20 cellular contexts compared by ENCODE assay signal in genomic region chr4:4606321-4606720, GRCh38.
DNase-seq lines count a peak whose midpoint lies in the region; ATAC-seq, FAIRE-seq and TF ChIP-seq lines count a peak whose summit lies in the region.
"Had no signal": no experiment of that assay in that cellular context is flagged by ENCODE, and none has a peak within 500 bp of the region (broad histone marks: within the 10 kb centered on the region; RNA-seq: fewer than 3 reads in every experiment).

No MANE protein-coding gene starts in this region.

- no peaks in the 10 kb centered on the region for H4K20me1 ChIP-seq in fibroblast of lung (ENCODE audit: control insufficient read depth, extremely low read depth, insufficient read depth, low read length)
- H4K20me1 ChIP-seq: BLaER1 had no signal

- no peak overlapping the region for H2BK120ac ChIP-seq in mesenchymal stem cell (ENCODE audit: low read depth, low read length)

- no peaks in the 10 kb centered on the region for H3K36me3 ChIP-seq in fibroblast of lung (ENCODE audit: control insufficient read depth, insufficient read depth, low read length)
- H3K36me3 ChIP-seq in mesenchymal stem cell (ENCODE audit: control insufficient read depth in 1 of 2, insufficient read depth in 2 of 2, low read depth in 1 of 2, low read length in 2 of 2) = no peaks in the 10 kb centered on the region
- H3K36me3 ChIP-seq in aorta (ENCODE audit: control insufficient read depth in 1 of 2, insufficient read depth in 2 of 2, low read length in 1 of 2) = no peaks in the 10 kb centered on the region
- H3K36me3 ChIP-seq in A673 (ENCODE audit: insufficient read depth, low read length, poor library complexity, severe bottlenecking) = no peaks in the 10 kb centered on the region
- H3K36me3 ChIP-seq: upper lobe of right lung had no signal

- BruUV-seq in A673 (replicated peaks; lab: Mats Ljungman, UMichigan) = no TSS peak

- no peaks in the 10 kb centered on the region for H3K9me3 ChIP-seq in fibroblast of lung (ENCODE audit: control insufficient read depth, insufficient read depth, low read depth, low read length)
- H3K9me3 ChIP-seq in mesenchymal stem cell (ENCODE audit: control insufficient read depth, low read length) = no peaks in the 10 kb centered on the region
- H3K9me3 ChIP-seq in aorta (ENCODE audit: control insufficient read depth, low read length) = no peaks in the 10 kb centered on the region
- H3K9me3 ChIP-seq in A673 (ENCODE audit: low read depth, low read length, poor library complexity, severe bottlenecking) = no peaks in the 10 kb centered on the region
- H3K9me3 ChIP-seq: BLaER1, upper lobe of right lung had no signal

- no peak overlapping the region for H3K4ac ChIP-seq in mesenchymal stem cell (ENCODE audit: low read depth in 1 of 2, low read length in 2 of 2)

- H3K14ac ChIP-seq in mesenchymal stem cell (ENCODE audit: low read length in 2 of 2) = no peak overlapping the region

- no peak overlapping the region for H2AK5ac ChIP-seq in mesenchymal stem cell (ENCODE audit: low read length, severe bottlenecking)

- H3K79me1 ChIP-seq in mesenchymal stem cell (replicated peaks; ENCODE audit: low read length, poor library complexity, severe bottlenecking) = no peaks in the 10 kb centered on the region

- no peaks in the 10 kb centered on the region for H3K79me2 ChIP-seq in fibroblast of lung (ENCODE audit: control insufficient read depth, insufficient read depth, low read length)

- intact Hi-C loops in aorta (cut with DNase I) = no loop called here
- intact Hi-C loops in A673 (cut with micrococcal nuclease; ENCODE audit: unreplicated experiment) = no loop called here

- no peak overlapping the region for H4K91ac ChIP-seq in mesenchymal stem cell (ENCODE audit: low read length)

- FAIRE-seq in RCC 7860 (lab: Jason Lieb, UNC) = no peak
- FAIRE-seq: D721Med, GM12891, small intestine had no signal

- H3K9ac ChIP-seq in fibroblast of lung (ENCODE audit: insufficient read depth, low read length) = no peak overlapping the region
- no peak overlapping the region for H3K9ac ChIP-seq in mesenchymal stem cell (ENCODE audit: low read length)
- H3K9ac ChIP-seq: BLaER1 had no signal

- no peak for TF ChIP-seq CTCF in fibroblast of lung (conservative IDR thresholded peaks at IDR 0.05 in 1 of 2, IDR thresholded peaks at IDR 0.05 in 1 of 2; ENCODE audit: low read depth in 1 of 2, low read length in 2 of 2)
- no peak for TF ChIP-seq CTCF in A673 (conservative IDR thresholded peaks at IDR 0.05; ENCODE audit: low read depth, low read length)

- H2AFZ ChIP-seq in fibroblast of lung (ENCODE audit: low read length) = no peak overlapping the region
- H2AFZ ChIP-seq in mesenchymal stem cell (ENCODE audit: low read depth, low read length) = no peak overlapping the region

- ATAC-seq in aorta (ENCODE audit: low FRiP score) (no peak), HG02973 (IDR thresholded peaks at IDR 0.05; ENCODE audit: unreplicated experiment) (no peak)
- ATAC-seq: upper lobe of right lung had no signal

- H2BK12ac ChIP-seq in mesenchymal stem cell (ENCODE audit: low read length in 2 of 2) = no peak overlapping the region

- POLR2A ChIA-PET in A673 (lab: Charles Lee; ENCODE audit: low non-redundant PET) = no interaction called here

- H3K23ac ChIP-seq in mesenchymal stem cell (ENCODE audit: low read length in 2 of 2) = no peak overlapping the region

- CTCF ChIA-PET in A673 (lab: Charles Lee) = interaction anchor here (0.7 kb wide), 1 partner anchor 1485 kb away, joined by 6 read pairs; no protein-coding TSS in a partner anchor

- H3K18ac ChIP-seq in mesenchymal stem cell (ENCODE audit: low read depth in 1 of 2, low read length in 2 of 2) = no peak overlapping the region

- peak overlapping the region; percentile 9 for H2BK15ac ChIP-seq in mesenchymal stem cell (ENCODE audit: low read depth, poor library complexity, severe bottlenecking)

- H3K27ac ChIP-seq in fibroblast of lung (ENCODE audit: insufficient read depth, low read length) (no peak overlapping the region), mesenchymal stem cell (ENCODE audit: low read length, poor library complexity, severe bottlenecking) (no peak overlapping the region), aorta (ENCODE audit: low read depth in 1 of 2, low read length in 2 of 2) (no peak overlapping the region), A673 (ENCODE audit: low read depth, low read length, poor library complexity, severe bottlenecking) (no peak overlapping the region)
- H3K27ac ChIP-seq: BLaER1, upper lobe of right lung, VCaP had no signal

- peaks cover 4% of the 10 kb centered on the region for H3K4me1 ChIP-seq in fibroblast of lung (ENCODE audit: control insufficient read depth, extremely low read depth, insufficient read depth, low read length)
- no peaks in the 10 kb centered on the region for H3K4me1 ChIP-seq in mesenchymal stem cell (ENCODE audit: control insufficient read depth, insufficient read depth, low read depth, low read length)
- no peaks in the 10 kb centered on the region for H3K4me1 ChIP-seq in aorta (ENCODE audit: control insufficient read depth in 1 of 2, insufficient read depth in 2 of 2, low read length in 2 of 2)
- H3K4me1 ChIP-seq in A673 (ENCODE audit: insufficient read depth, low read length, poor library complexity, severe bottlenecking) = no peaks in the 10 kb centered on the region
- H3K4me1 ChIP-seq: BLaER1, upper lobe of right lung had no signal

- H3K4me2 ChIP-seq in fibroblast of lung (ENCODE audit: extremely low read depth, insufficient read depth, low read length) (no peak overlapping the region), mesenchymal stem cell (ENCODE audit: low read length, poor library complexity, severe bottlenecking) (no peak overlapping the region)
- H3K4me2 ChIP-seq: BLaER1 had no signal

- H3K27me3 ChIP-seq in fibroblast of lung (ENCODE audit: control insufficient read depth, insufficient read depth, low read length) = no peaks in the 10 kb centered on the region
- H3K27me3 ChIP-seq in mesenchymal stem cell (ENCODE audit: control insufficient read depth in 1 of 2, insufficient read depth in 1 of 2, low read length in 2 of 2) = no peaks in the 10 kb centered on the region
- no peaks in the 10 kb centered on the region for H3K27me3 ChIP-seq in aorta (ENCODE audit: control insufficient read depth in 1 of 2, insufficient read depth in 2 of 2, low read length in 1 of 2)
- no peaks in the 10 kb centered on the region for H3K27me3 ChIP-seq in A673 (replicated peaks; ENCODE audit: insufficient read depth, low read depth, low read length, poor library complexity)
- H3K27me3 ChIP-seq: BLaER1, upper lobe of right lung had no signal

- no peak overlapping the region for H4K8ac ChIP-seq in mesenchymal stem cell (ENCODE audit: low read length)

- 78% methylated on average over 8 of the region's 10 CpGs for WGBS in mesenchymal stem cell
- 81 to 85% methylated on average over 10 of the region's 10 CpGs for WGBS in aorta, 2 donors

- no peak overlapping the region for H2BK5ac ChIP-seq in mesenchymal stem cell (ENCODE audit: low read depth, low read length, poor library complexity, severe bottlenecking)

- H3K4me3 ChIP-seq in fibroblast of lung (replicated peaks in 1 of 4; ENCODE audit: control extremely low read depth in 1 of 4, insufficient read depth in 1 of 4, low read depth in 3 of 4, low read length in 4 of 4) = no peak overlapping the region
- H3K4me3 ChIP-seq in mesenchymal stem cell (ENCODE audit: insufficient read depth in 1 of 2, low read depth in 1 of 2, low read length in 2 of 2) = no peak overlapping the region
- H3K4me3 ChIP-seq in aorta (ENCODE audit: low read length in 2 of 2) = no peak overlapping the region
- no peak overlapping the region for H3K4me3 ChIP-seq in A673 (ENCODE audit: low read depth, low read length, poor library complexity, severe bottlenecking)
- H3K4me3 ChIP-seq: BLaER1, upper lobe of right lung had no signal

- DNase-seq in ELR (ENCODE audit: low read depth) (peak; percentile 15), RCC 7860 (ENCODE audit: low spot score) (peak; percentile 15), fibroblast of lung (ENCODE audit: low read depth in 2 of 2) (peak; percentile 38 to 45), mesenchymal stem cell (peak; percentile 54), aorta (no peak), NCI-H2107 (lab: John Stamatoyannopoulos, UW) (no peak), A673 (ENCODE audit: low spot score) (no peak)
- DNase-seq: anterior cingulate cortex; cerebellar nuclear complex; effector CD8-positive, alpha-beta T cell; Karpas-422; NCI-H526; stimulated activated CD4-positive, alpha-beta T cell treated with anti-CD3 and anti-CD28 coated beads, Interleukin-4, amount 100 ng/mL, for 24 hours; upper lobe of right lung had no signal

Comparison
In these comparisons a context has a peak if more than half of its experiments do, and no peak if none do; other contexts are left out.
1. DNase-seq: peak in ELR (single experiment), RCC 7860 (single experiment), fibroblast of lung (2 of 2) and mesenchymal stem cell (single experiment); none in aorta (0 of 2), NCI-H2107 (single experiment) and A673 (single experiment).